Comparison of ENCODE assay signal across 23 cellular contexts in genomic region chr16:89278441-89279240, GRCh38.
"Had no signal": no experiment of that assay in that cellular context is flagged by ENCODE, and none has a peak within 500 bp of the region (broad histone marks: within the 10 kb centered on the region; RNA-seq: fewer than 3 reads in every experiment).

No MANE protein-coding gene starts in this region.

- DNase-seq: activated B cell treated with CpG ODN at 0.5 μM for 24 hours; activated CD4-positive, alpha-beta T cell treated with anti-CD3 and anti-CD28 coated beads for 48 hours; activated CD8-positive, alpha-beta memory T cell treated with anti-CD3 and anti-CD28 coated beads, Interleukin-2, amount 50 U/mL, for 48 hours; activated naive CD4-positive, alpha-beta T cell; amniotic stem cell; body of pancreas; central memory CD4-positive, alpha-beta T cell; cortex of kidney; effector CD4-positive, alpha-beta T cell; foreskin fibroblast; glutamatergic neuron; hypothalamus; kidney; mucosa of descending colon; small intestine; stimulated activated CD4-positive, alpha-beta T cell treated with anti-CD3 and anti-CD28 coated beads, Interleukin-4, amount 100 ng/mL, for 24 hours; stomach; testis; upper lobe of right lung had no signal

- FAIRE-seq: kidney, small intestine had no signal

- H3K27ac ChIP-seq: body of pancreas, neutrophil, stomach, upper lobe of right lung had no signal

- H3K9me3 ChIP-seq: body of pancreas, mucosa of descending colon, neutrophil, stomach, testis, upper lobe of right lung had no signal

- H3K9me3 Mint-ChIP-seq: activated B cell treated with CpG ODN at 0.5 μM for 24 hours; memory B cell; naive thymus-derived CD8-positive, alpha-beta T cell; T-helper 2 cell treated with Interferon-gamma antibody and Interleukin-4, amounts not matched to agents 5 μg/mL and 100 μg/mL, for 36 hours had no signal

- H3K27me3 ChIP-seq: body of pancreas, neutrophil, stomach, testis, upper lobe of right lung had no signal

- H3K27me3 Mint-ChIP-seq: activated B cell treated with CpG ODN at 0.5 μM for 24 hours; memory B cell; naive thymus-derived CD8-positive, alpha-beta T cell had no signal

- H3K27ac Mint-ChIP-seq: activated B cell treated with CpG ODN at 0.5 μM for 24 hours; memory B cell; T-helper 2 cell treated with Interferon-gamma antibody and Interleukin-4, amounts not matched to agents 5 μg/mL and 100 μg/mL, for 36 hours had no signal

- H3K4me3 ChIP-seq: body of pancreas, mucosa of descending colon, stomach, upper lobe of right lung had no signal

- H3K4me3 Mint-ChIP-seq: activated B cell treated with CpG ODN at 0.5 μM for 24 hours; memory B cell; naive thymus-derived CD8-positive, alpha-beta T cell; T-helper 2 cell treated with Interferon-gamma antibody and Interleukin-4, amounts not matched to agents 5 μg/mL and 100 μg/mL, for 36 hours had no signal

- H3K4me1 ChIP-seq: body of pancreas, stomach, upper lobe of right lung had no signal

- H3K4me1 Mint-ChIP-seq: activated B cell treated with CpG ODN at 0.5 μM for 24 hours had no signal

- ATAC-seq: body of pancreas; mucosa of descending colon; naive thymus-derived CD8-positive, alpha-beta T cell; upper lobe of right lung had no signal
